In the genomic region with DNA sequence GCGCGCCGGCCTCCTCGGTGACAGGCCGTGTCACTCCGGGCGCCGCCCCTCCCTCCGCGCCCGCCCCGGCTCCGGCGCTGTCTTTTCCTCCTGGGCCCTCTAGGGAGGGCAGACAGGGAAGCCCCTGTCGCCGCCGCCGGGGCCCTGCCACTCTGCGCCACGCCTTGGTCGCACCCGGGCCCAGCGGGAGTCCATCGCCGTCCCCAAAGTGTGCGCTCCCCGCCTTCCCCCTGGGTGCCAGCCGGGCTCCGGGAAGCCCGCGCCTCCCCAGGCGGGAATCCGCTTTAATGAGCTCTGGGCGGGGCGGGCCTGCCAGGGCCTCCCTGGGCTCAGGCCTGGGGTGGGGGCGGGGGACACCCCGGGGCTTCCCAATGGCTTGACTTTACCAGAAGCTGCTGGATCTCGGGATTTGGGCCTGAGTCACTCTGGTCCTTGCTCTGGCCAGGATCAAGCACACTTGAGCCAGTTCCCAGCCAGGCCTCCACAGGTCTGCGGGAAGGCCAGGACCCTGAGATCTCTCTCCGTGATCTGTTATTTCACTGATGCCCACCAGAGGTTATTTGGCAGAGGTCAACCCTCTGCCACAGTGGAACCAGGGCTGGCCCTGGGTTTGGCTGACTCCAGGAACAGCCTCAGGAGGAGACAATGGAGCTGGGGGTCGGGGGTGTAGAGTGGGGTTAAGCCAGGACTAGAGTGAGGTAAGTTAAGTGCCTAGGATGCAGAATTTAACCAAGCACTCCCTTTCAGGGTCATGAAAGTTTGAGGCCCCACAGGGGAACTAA, we compare ENCODE assay signal across 1 cellular context.
TF ChIP-seq lines count a peak whose summit lies in the region.

No MANE protein-coding gene starts in this region.

TF ChIP-seq in neural cell, 6 proteins besides CTCF, POLR2A, EP300 and RAD21:
- no peak for TF ChIP-seq REST (IDR thresholded peaks at IDR 0.05; ENCODE audit: borderline replicate concordance)
- no peak for TF ChIP-seq TAF1 (IDR thresholded peaks at IDR 0.05; ENCODE audit: low read depth)
- no peak for TF ChIP-seq POLR2AphosphoS5 (IDR thresholded peaks at IDR 0.05)
- no peak for TF ChIP-seq MXI1 (conservative IDR thresholded peaks at IDR 0.05; ENCODE audit: poor library complexity, severe bottlenecking)
- no peak for TF ChIP-seq SMC3 (conservative IDR thresholded peaks at IDR 0.05; ENCODE audit: poor library complexity)
- TF ChIP-seq EZH2 (IDR thresholded peaks at IDR 0.05; ENCODE audit: borderline replicate concordance, insufficient read depth, low read length, poor library complexity, severe bottlenecking): no peak
TF ChIP-seq in neural cell: peak in this region for 0.
